17 cellular contexts compared by ENCODE assay signal in genomic region chr15:33293619-33294309, GRCh38. TPM values are rescaled to one million over a fixed set of nuclear protein-coding genes. Genes with fewer than 3 reads are reported as not detected.
DNase-seq lines count a peak whose midpoint lies in the region; ATAC-seq and TF ChIP-seq lines count a peak whose summit lies in the region.
"Had no signal": no experiment of that assay in that cellular context is flagged by ENCODE, and none has a peak within 500 bp of the region (broad histone marks: within the 10 kb centered on the region; RNA-seq: fewer than 3 reads in every experiment).

No MANE protein-coding gene starts in this region.

- H3K27me3 Mint-ChIP-seq in WTC11 (ENCODE audit: low read depth), result no peaks in the 10 kb centered on the region

- H3K4me1 ChIP-seq in PC-9 (replicated peaks; ENCODE audit: insufficient read depth) (peaks cover 34% of the 10 kb centered on the region), parathyroid adenoma (no peaks in the 10 kb centered on the region)

- no peaks in the 10 kb centered on the region for H4K20me1 ChIP-seq in PC-9 (ENCODE audit: insufficient read depth)

- no peaks in the 10 kb centered on the region for H3K9me3 Mint-ChIP-seq in WTC11
- H3K9me3 Mint-ChIP-seq: stimulated activated naive CD8-positive, alpha-beta T cell treated with anti-CD3 and anti-CD28 coated beads, Interleukin-15, Interleukin-2, amounts not matched to agents 100 ng/mL and 50 ng/mL, for 24 hours had no signal

- DNase-seq in ELF-1 (ENCODE audit: low read depth, low spot score), result peak; percentile 29
- peak; percentile 52 to 79 for DNase-seq in PC-9
- peak; percentile 16 for DNase-seq in fibroblast of gingiva (ENCODE audit: low read depth)
- no peak for DNase-seq in NCI-H1105 (lab: John Stamatoyannopoulos, UW)
- no peak for DNase-seq in erythroblast (lab: John Stamatoyannopoulos, UW)
- no peak for DNase-seq in RPMI8226
- DNase-seq in WTC11 (ENCODE audit: low spot score), result no peak
- DNase-seq: activated CD4-positive, alpha-beta T cell treated with anti-CD3 and anti-CD28 coated beads for 1 hour; activated T-cell treated with anti-CD3 and anti-CD28 coated beads, Interleukin-2, amount 50 U/mL, for 48 hours; effector memory CD4-positive, alpha-beta T cell; GDM1; KBM-7; midbrain; NCI-H187 treated with DMSO at 0.1 percent for 48 hours had no signal

- 0 out of 2 replicates have a peak, but pooled peaks cover 4% of the 10 kb centered on the region for H3K4me1 Mint-ChIP-seq in WTC11

- BruUV-seq in PC-9 (replicated peaks; lab: Mats Ljungman, UMichigan), result no TSS peak

- no peaks in the 10 kb centered on the region for H3K27me3 ChIP-seq in PC-9 (ENCODE audit: insufficient read depth, low read depth)
- H3K27me3 ChIP-seq in parathyroid adenoma (ENCODE audit: control insufficient read depth, insufficient read depth, low read length), result no peaks in the 10 kb centered on the region

- peaks cover 10% of the 10 kb centered on the region; the same call in 1 of the 2 replicates for H3F3A ChIP-seq in PC-9 (ENCODE audit: insufficient read depth, low read depth)

- no peak overlapping the region for H3K4me3 Mint-ChIP-seq in WTC11
- H3K4me3 Mint-ChIP-seq: stimulated activated naive CD8-positive, alpha-beta T cell treated with anti-CD3 and anti-CD28 coated beads, Interleukin-15, Interleukin-2, amounts not matched to agents 100 ng/mL and 50 ng/mL, for 24 hours had no signal

- POLR2A ChIA-PET in PC-9 (lab: Charles Lee; ENCODE audit: unreplicated experiment), result interaction anchor here (0.9 kb wide), 1 partner anchor 93 kb away, joined by 5 read pairs; no protein-coding TSS in a partner anchor
- POLR2A ChIA-PET in WTC11 (lab: Charles Lee), result interaction anchor here (1.0 kb wide), 1 partner anchor 16 kb away, joined by 3 read pairs; no protein-coding TSS in a partner anchor

- no peaks in the 10 kb centered on the region for H3K36me3 Mint-ChIP-seq in WTC11

- H3K36me3 ChIP-seq in PC-9 (ENCODE audit: low read depth), result no peaks in the 10 kb centered on the region
- no peaks in the 10 kb centered on the region for H3K36me3 ChIP-seq in parathyroid adenoma (ENCODE audit: control insufficient read depth, insufficient read depth, low read length)

- H3K79me2 ChIP-seq in PC-9 (ENCODE audit: low read depth) (no peaks in the 10 kb centered on the region), parathyroid adenoma (no peaks in the 10 kb centered on the region)

- no peak overlapping the region for H3K27ac Mint-ChIP-seq in WTC11
- H3K27ac Mint-ChIP-seq: stimulated activated naive CD8-positive, alpha-beta T cell treated with anti-CD3 and anti-CD28 coated beads, Interleukin-15, Interleukin-2, amounts not matched to agents 100 ng/mL and 50 ng/mL, for 24 hours had no signal

- TF ChIP-seq POLR2A in erythroblast (IDR thresholded peaks at IDR 0.05; ENCODE audit: low read length), result no peak

- H3K27ac ChIP-seq in PC-9 (peak overlapping the region; percentile 70), parathyroid adenoma (no peak overlapping the region)
- H3K27ac ChIP-seq: C4-2B had no signal

- H3K4me2 ChIP-seq in PC-9 (peak overlapping the region; percentile 78), parathyroid adenoma (ENCODE audit: low read length) (peak overlapping the region; percentile 63)

- intact Hi-C loops in PC-9 (cut with micrococcal nuclease; ENCODE audit: unreplicated experiment), result loop anchor here (1.0 to 10.0 kb wide), 8 partner anchors 51 to 436 kb away; no protein-coding TSS in a partner anchor

- CTCF ChIA-PET in PC-9 (lab: Charles Lee) (interaction anchor here (0.6 to 3.2 kb wide), 5 partner anchors 59 to 441 kb away, joined by 3 to 50 read pairs (median 3); no protein-coding TSS in a partner anchor), WTC11 (lab: Charles Lee) (interaction anchor here (0.8 to 3.4 kb wide), 9 partner anchors 10 to 444 kb away, joined by 3 to 131 read pairs (median 4); partner anchors contain the start of gene RYR3)

- H3K4me3 ChIP-seq in PC-9 (peak overlapping the region; percentile 46; the same call in 1 of the 2 replicates), parathyroid adenoma (ENCODE audit: low read depth, low read length) (no peak overlapping the region)

- TF ChIP-seq CTCF in PC-9 (conservative IDR thresholded peaks at IDR 0.05) (no peak), parathyroid adenoma (IDR thresholded peaks at IDR 0.05) (no peak), WTC11 (IDR thresholded peaks at IDR 0.05) (no peak)

- no peaks in the 10 kb centered on the region for H3K9me2 ChIP-seq in PC-9 (ENCODE audit: insufficient read depth)

- H3K9me3 ChIP-seq in PC-9 (ENCODE audit: insufficient read depth, low read depth) (no peaks in the 10 kb centered on the region), parathyroid adenoma (ENCODE audit: control insufficient read depth, low read length) (no peaks in the 10 kb centered on the region)

- H3K9ac ChIP-seq in parathyroid adenoma, result no peak overlapping the region

- ATAC-seq in WTC11, result no peak

- H2AFZ ChIP-seq in PC-9, result peak overlapping the region; percentile 59
- H2AFZ ChIP-seq in parathyroid adenoma, result no peak overlapping the region

TF ChIP-seq in WTC11, 78 proteins besides CTCF, POLR2A, EP300 and RAD21 (continues in another document):
- TF ChIP-seq, protein P1, sequence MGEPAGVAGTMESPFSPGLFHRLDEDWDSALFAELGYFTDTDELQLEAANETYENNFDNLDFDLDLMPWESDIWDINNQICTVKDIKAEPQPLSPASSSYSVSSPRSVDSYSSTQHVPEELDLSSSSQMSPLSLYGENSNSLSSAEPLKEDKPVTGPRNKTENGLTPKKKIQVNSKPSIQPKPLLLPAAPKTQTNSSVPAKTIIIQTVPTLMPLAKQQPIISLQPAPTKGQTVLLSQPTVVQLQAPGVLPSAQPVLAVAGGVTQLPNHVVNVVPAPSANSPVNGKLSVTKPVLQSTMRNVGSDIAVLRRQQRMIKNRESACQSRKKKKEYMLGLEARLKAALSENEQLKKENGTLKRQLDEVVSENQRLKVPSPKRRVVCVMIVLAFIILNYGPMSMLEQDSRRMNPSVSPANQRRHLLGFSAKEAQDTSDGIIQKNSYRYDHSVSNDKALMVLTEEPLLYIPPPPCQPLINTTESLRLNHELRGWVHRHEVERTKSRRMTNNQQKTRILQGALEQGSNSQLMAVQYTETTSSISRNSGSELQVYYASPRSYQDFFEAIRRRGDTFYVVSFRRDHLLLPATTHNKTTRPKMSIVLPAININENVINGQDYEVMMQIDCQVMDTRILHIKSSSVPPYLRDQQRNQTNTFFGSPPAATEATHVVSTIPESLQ (CRISPR knock-in tag; IDR thresholded peaks at IDR 0.05), result no peak
- TF ChIP-seq FOXP4 (CRISPR knock-in tag; IDR thresholded peaks at IDR 0.05) (no peak), FOXK1 (CRISPR knock-in tag; IDR thresholded peaks at IDR 0.05) (no peak), SMAD4 (CRISPR knock-in tag; IDR thresholded peaks at IDR 0.05) (no peak), ZNF121 (CRISPR knock-in tag; IDR thresholded peaks at IDR 0.05) (no peak), ZNF671 (CRISPR knock-in tag; IDR thresholded peaks at IDR 0.05) (no peak), RELA (CRISPR knock-in tag; IDR thresholded peaks at IDR 0.05; ENCODE audit: borderline replicate concordance) (no peak)
- TF ChIP-seq, protein P2, sequence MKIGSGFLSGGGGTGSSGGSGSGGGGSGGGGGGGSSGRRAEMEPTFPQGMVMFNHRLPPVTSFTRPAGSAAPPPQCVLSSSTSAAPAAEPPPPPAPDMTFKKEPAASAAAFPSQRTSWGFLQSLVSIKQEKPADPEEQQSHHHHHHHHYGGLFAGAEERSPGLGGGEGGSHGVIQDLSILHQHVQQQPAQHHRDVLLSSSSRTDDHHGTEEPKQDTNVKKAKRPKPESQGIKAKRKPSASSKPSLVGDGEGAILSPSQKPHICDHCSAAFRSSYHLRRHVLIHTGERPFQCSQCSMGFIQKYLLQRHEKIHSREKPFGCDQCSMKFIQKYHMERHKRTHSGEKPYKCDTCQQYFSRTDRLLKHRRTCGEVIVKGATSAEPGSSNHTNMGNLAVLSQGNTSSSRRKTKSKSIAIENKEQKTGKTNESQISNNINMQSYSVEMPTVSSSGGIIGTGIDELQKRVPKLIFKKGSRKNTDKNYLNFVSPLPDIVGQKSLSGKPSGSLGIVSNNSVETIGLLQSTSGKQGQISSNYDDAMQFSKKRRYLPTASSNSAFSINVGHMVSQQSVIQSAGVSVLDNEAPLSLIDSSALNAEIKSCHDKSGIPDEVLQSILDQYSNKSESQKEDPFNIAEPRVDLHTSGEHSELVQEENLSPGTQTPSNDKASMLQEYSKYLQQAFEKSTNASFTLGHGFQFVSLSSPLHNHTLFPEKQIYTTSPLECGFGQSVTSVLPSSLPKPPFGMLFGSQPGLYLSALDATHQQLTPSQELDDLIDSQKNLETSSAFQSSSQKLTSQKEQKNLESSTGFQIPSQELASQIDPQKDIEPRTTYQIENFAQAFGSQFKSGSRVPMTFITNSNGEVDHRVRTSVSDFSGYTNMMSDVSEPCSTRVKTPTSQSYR (CRISPR knock-in tag; IDR thresholded peaks at IDR 0.05), result no peak
- TF ChIP-seq, protein P3, sequence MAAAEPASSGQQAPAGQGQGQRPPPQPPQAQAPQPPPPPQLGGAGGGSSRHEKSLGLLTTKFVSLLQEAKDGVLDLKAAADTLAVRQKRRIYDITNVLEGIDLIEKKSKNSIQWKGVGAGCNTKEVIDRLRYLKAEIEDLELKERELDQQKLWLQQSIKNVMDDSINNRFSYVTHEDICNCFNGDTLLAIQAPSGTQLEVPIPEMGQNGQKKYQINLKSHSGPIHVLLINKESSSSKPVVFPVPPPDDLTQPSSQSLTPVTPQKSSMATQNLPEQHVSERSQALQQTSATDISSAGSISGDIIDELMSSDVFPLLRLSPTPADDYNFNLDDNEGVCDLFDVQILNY (CRISPR knock-in tag; IDR thresholded peaks at IDR 0.05), result no peak

RNA-seq across cellular contexts. Expression of gene RYR3, which starts 17.0 kb away (rescaled TPM):
- 0.15 and 0.25 TPM in 2 replicates for total RNA-seq in PC-9 (2021)
- total RNA-seq in WTC11 (2021), result 0.92 to 1.4 TPM (median 1.2 TPM) in 3 replicates

Comparison
In these comparisons a context has a peak if more than half of its experiments do, and no peak if none do; other contexts are left out.
1. DNase-seq: peak in ELF-1 (single experiment), PC-9 (2 of 2) and fibroblast of gingiva (single experiment); none in NCI-H1105 (single experiment), erythroblast (0 of 2), RPMI8226 (single experiment) and WTC11 (single experiment).